In genomic region chr16:24755201-24755874, GRCh38 we compare ENCODE assay signal across 19 cellular contexts. TPM values are rescaled to one million over a fixed set of nuclear protein-coding genes. Genes with fewer than 3 reads are reported as not detected.
DNase-seq lines count a peak whose midpoint lies in the region; ATAC-seq and TF ChIP-seq lines count a peak whose summit lies in the region.
"Had no signal": no experiment of that assay in that cellular context is flagged by ENCODE, and none has a peak within 500 bp of the region (broad histone marks: within the 10 kb centered on the region; RNA-seq: fewer than 3 reads in every experiment).

No MANE protein-coding gene starts in this region.

- H3K27ac Mint-ChIP-seq in activated T-cell treated with anti-CD3 and anti-CD28 coated beads, Interleukin-2, amount 50 U/mL, for 24 hours = peak overlapping the region; percentile 84
- H3K27ac Mint-ChIP-seq in GM23338 = no peak overlapping the region
- H3K27ac Mint-ChIP-seq: activated T-helper 2 cell treated with anti-CD3 and anti-CD28 coated beads, Interferon-gamma antibody, Interleukin-2, Interleukin-4, amounts not matched to agents 10 μg/mL and 5 μg/mL and 100 μg/mL, durations not matched to agents 14 hours and 24 hours and 36 hours; stimulated activated naive B cell treated with anti-CD40 and anti-IgM and Interleukin-4, amounts not matched to agents 10 μg/mL and 1 μg/mL and 100 μg/mL, for 72 hours had no signal

- peak overlapping the region; percentile 47 for H3K27ac ChIP-seq in GM23338 (ENCODE audit: low read depth)
- H3K27ac ChIP-seq in psoas muscle = peak overlapping the region; percentile 30
- H3K27ac ChIP-seq: transverse colon, VCaP had no signal

- no peaks in the 10 kb centered on the region for H3K9me3 Mint-ChIP-seq in activated T-cell treated with anti-CD3 and anti-CD28 coated beads, Interleukin-2, amount 50 U/mL, for 24 hours
- no peaks in the 10 kb centered on the region for H3K9me3 Mint-ChIP-seq in GM23338
- H3K9me3 Mint-ChIP-seq: activated T-helper 2 cell treated with anti-CD3 and anti-CD28 coated beads, Interferon-gamma antibody, Interleukin-2, Interleukin-4, amounts not matched to agents 10 μg/mL and 5 μg/mL and 100 μg/mL, durations not matched to agents 14 hours and 24 hours and 36 hours; neural crest cell; stimulated activated naive B cell treated with anti-CD40 and anti-IgM and Interleukin-4, amounts not matched to agents 10 μg/mL and 1 μg/mL and 100 μg/mL, for 72 hours had no signal

- H3K36me3 Mint-ChIP-seq in activated T-cell treated with anti-CD3 and anti-CD28 coated beads, Interleukin-2, amount 50 U/mL, for 24 hours (ENCODE audit: low read depth) = peaks cover 41% of the 10 kb centered on the region
- no peaks in the 10 kb centered on the region; the same call in 2 of the 3 replicates for H3K36me3 Mint-ChIP-seq in GM23338 (ENCODE audit: low read depth)

- H3K27me3 Mint-ChIP-seq in activated T-cell treated with anti-CD3 and anti-CD28 coated beads, Interleukin-2, amount 50 U/mL, for 24 hours = no peaks in the 10 kb centered on the region
- no peaks in the 10 kb centered on the region for H3K27me3 Mint-ChIP-seq in GM23338 (ENCODE audit: insufficient read depth, low read depth, poor library complexity)
- H3K27me3 Mint-ChIP-seq: stimulated activated naive B cell treated with anti-CD40 and anti-IgM and Interleukin-4, amounts not matched to agents 10 μg/mL and 1 μg/mL and 100 μg/mL, for 72 hours had no signal

- ATAC-seq in GM23338 = peak; percentile 59
- ATAC-seq in psoas muscle = peak in 2 of 4 donors; percentile 29 to 38
- no peak for ATAC-seq in HG03439 (IDR thresholded peaks at IDR 0.05; ENCODE audit: unreplicated experiment)
- ATAC-seq: stimulated activated naive B cell treated with anti-CD40 and anti-IgM and Interleukin-4, amounts not matched to agents 10 μg/mL and 1 μg/mL and 100 μg/mL, for 72 hours had no signal

- no peak for DNase-seq in activated T-cell treated with anti-CD3 and anti-CD28 coated beads, Interleukin-2, amount 50 U/mL, for 24 hours
- DNase-seq in activated T-cell treated with anti-CD3 and anti-CD28 coated beads, Interleukin-2, amount 50 U/mL, for 1 hour = no peak
- DNase-seq in GM23338 (ENCODE audit: low spot score) (no peak), erythroblast (lab: John Stamatoyannopoulos, UW) (peak; percentile 22 to 25), psoas muscle (no peak), dedifferentiated amniotic fluid mesenchymal stem cell (ENCODE audit: extremely low spot score) (no peak), kidney tubule cell (ENCODE audit: low spot score) (no peak)
- DNase-seq: ACHN; cerebellar nuclear complex; H7; islet precursor cell; NCI-H187 treated with DMSO at 0.1 percent for 48 hours; NCI-H446 treated with DMSO at 0.1 percent for 48 hours; stimulated activated naive B cell treated with anti-CD40 and anti-IgM and Interleukin-4, amounts not matched to agents 10 μg/mL and 1 μg/mL and 100 μg/mL, for 72 hours; transverse colon had no signal

- H3K27me3 ChIP-seq in GM23338 (ENCODE audit: insufficient read depth) (no peaks in the 10 kb centered on the region), psoas muscle (ENCODE audit: insufficient read depth in 3 of 3, low read length in 2 of 3) (no peaks in the 10 kb centered on the region)
- H3K27me3 ChIP-seq: transverse colon had no signal

- intact Hi-C loops in psoas muscle (cut with DNase I) = no loop called here

- H3K9me3 ChIP-seq in psoas muscle = no peaks in the 10 kb centered on the region
- H3K9me3 ChIP-seq: transverse colon had no signal

- TF ChIP-seq CTCF in GM23338 (conservative IDR thresholded peaks at IDR 0.05; ENCODE audit: low read depth in 2 of 2) (no peak), psoas muscle (IDR thresholded peaks at IDR 0.05) (no peak)

- H3F3A ChIP-seq in GM23338 (replicated peaks; ENCODE audit: low read depth) = no peaks in the 10 kb centered on the region

- peaks cover 100% of the 10 kb centered on the region for H3K79me2 ChIP-seq in GM23338 (replicated peaks; ENCODE audit: insufficient read depth)

- peaks cover 56% of the 10 kb centered on the region for H3K4me1 Mint-ChIP-seq in activated T-cell treated with anti-CD3 and anti-CD28 coated beads, Interleukin-2, amount 50 U/mL, for 24 hours (ENCODE audit: low read depth)
- peaks cover 40% of the 10 kb centered on the region for H3K4me1 Mint-ChIP-seq in GM23338

- H3K4me1 ChIP-seq in GM23338 (ENCODE audit: insufficient read depth) (peaks cover 50% of the 10 kb centered on the region), psoas muscle (peaks cover 57% of the 10 kb centered on the region)

- no peak overlapping the region for H3K4me2 ChIP-seq in GM23338

- peaks cover 3% of the 10 kb centered on the region; the same call in 1 of the 2 replicates for H3K36me3 ChIP-seq in GM23338 (ENCODE audit: insufficient read depth)
- peaks cover 0 to 14% of the 10 kb centered on the region in 2 donors for H3K36me3 ChIP-seq in psoas muscle (ENCODE audit: insufficient read depth in 1 of 2, low read depth in 1 of 2)
- H3K36me3 ChIP-seq: transverse colon had no signal

- no peaks in the 10 kb centered on the region for H3K9me2 ChIP-seq in GM23338 (ENCODE audit: insufficient read depth)

- no peak for TF ChIP-seq POLR2A in erythroblast (IDR thresholded peaks at IDR 0.05; ENCODE audit: low read length)

- H2AFZ ChIP-seq in GM23338 = no peak overlapping the region

- H3K4me3 ChIP-seq in GM23338 (no peak overlapping the region), psoas muscle (no peak overlapping the region)
- H3K4me3 ChIP-seq: transverse colon had no signal

- H4K20me1 ChIP-seq in GM23338 (replicated peaks; ENCODE audit: insufficient read depth) = peaks cover 95% of the 10 kb centered on the region

- H3K4me3 Mint-ChIP-seq in activated T-cell treated with anti-CD3 and anti-CD28 coated beads, Interleukin-2, amount 50 U/mL, for 24 hours = no peak overlapping the region
- no peak overlapping the region for H3K4me3 Mint-ChIP-seq in GM23338
- H3K4me3 Mint-ChIP-seq: neural crest cell; stimulated activated naive B cell treated with anti-CD40 and anti-IgM and Interleukin-4, amounts not matched to agents 10 μg/mL and 1 μg/mL and 100 μg/mL, for 72 hours had no signal

- WGBS in psoas muscle, 3 donors = 47 to 85% (median 57%) methylated on average over 3 of the region's 3 CpGs

TF ChIP-seq in GM23338, 12 proteins besides CTCF, POLR2A, EP300 and RAD21 (continues in another document):
- TF ChIP-seq POLR2AphosphoS5 (IDR thresholded peaks at IDR 0.05; ENCODE audit: low read depth) (no peak), ZNF331 (CRISPR knock-in tag; IDR thresholded peaks at IDR 0.05; ENCODE audit: low read depth) (no peak), STAT1 (IDR thresholded peaks at IDR 0.05; ENCODE audit: unreplicated experiment) (no peak), EZH2phosphoT487 (IDR thresholded peaks at IDR 0.05; ENCODE audit: unreplicated experiment) (no peak), NANOG (IDR thresholded peaks at IDR 0.05; ENCODE audit: borderline replicate concordance) (no peak), ETS1 (IDR thresholded peaks at IDR 0.05) (no peak), ZNF114 (CRISPR knock-in tag; IDR thresholded peaks at IDR 0.05) (no peak), JUNB (IDR thresholded peaks at IDR 0.05; ENCODE audit: unreplicated experiment) (no peak), EZH2 (IDR thresholded peaks at IDR 0.05; ENCODE audit: low read depth, unreplicated experiment) (no peak)

RNA-seq across cellular contexts. Expression of gene TNRC6A, which starts 25.9 kb away (rescaled TPM):
- total RNA-seq in GM23338 (2014; rRNA removed; shearing (Covaris generic)) = 62.1 and 93.1 TPM in 2 replicates
- 124 and 126 TPM in 2 replicates for polyA plus RNA-seq in GM23338 (2016; fragmentation: Nextera tagmentation; extraction: Ambion mirVana)
- total RNA-seq in psoas muscle = 10 to 100 TPM; 14.5 to 30.1 (median 24.6) TPM
- polyA plus RNA-seq in psoas muscle = 10 to 100 TPM in 2 of 3 donors, 1 to 10 TPM in 1; 6.4 to 20.9 (median 12.2) TPM

Comparison
In these comparisons a context has a peak if more than half of its experiments do, and no peak if none do; other contexts are left out.
1. DNase-seq: peak in erythroblast (2 of 2); none in activated T-cell treated with anti-CD3 and anti-CD28 coated beads, Interleukin-2, amount 50 U/mL, for 24 hours (single experiment), activated T-cell treated with anti-CD3 and anti-CD28 coated beads, Interleukin-2, amount 50 U/mL, for 1 hour (single experiment), GM23338 (single experiment), psoas muscle (0 of 2), dedifferentiated amniotic fluid mesenchymal stem cell (single experiment) and kidney tubule cell (single experiment).